ENCODE assay signal across 8 cellular contexts in the genomic region with DNA sequence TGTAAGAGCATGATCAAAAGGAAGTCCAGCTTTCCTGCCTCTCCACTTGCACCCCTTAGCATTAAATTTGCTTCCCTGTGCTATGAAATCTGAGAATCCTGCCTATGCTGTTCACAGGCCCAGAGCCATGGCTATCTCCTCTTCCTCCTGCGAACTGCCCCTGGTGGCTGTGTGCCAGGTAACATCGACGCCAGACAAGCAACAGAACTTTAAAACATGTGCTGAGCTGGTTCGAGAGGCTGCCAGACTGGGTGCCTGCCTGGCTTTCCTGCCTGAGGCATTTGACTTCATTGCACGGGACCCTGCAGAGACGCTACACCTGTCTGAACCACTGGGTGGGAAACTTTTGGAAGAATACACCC. TPM values are rescaled to one million over a fixed set of nuclear protein-coding genes. Genes with fewer than 3 reads are reported as not detected.
DNase-seq lines count a peak whose midpoint lies in the region; ATAC-seq and TF ChIP-seq lines count a peak whose summit lies in the region.

No MANE protein-coding gene starts in this region.

- TF ChIP-seq CTCF in Panc1 (IDR thresholded peaks at IDR 0.05) = no peak

- no TSS peak for BruUV-seq in Panc1 (replicated peaks; lab: Mats Ljungman, UMichigan)

- ATAC-seq in Panc1 (no peak), naive B cell (ENCODE audit: low read depth in 2 of 2) (no peak)

- H3K27ac ChIP-seq in Panc1 (ENCODE audit: low read length) = peak overlapping the region; percentile 98
- H3K27ac ChIP-seq in effector memory CD4-positive, alpha-beta T cell (ENCODE audit: insufficient read depth, low read length, poor library complexity, severe bottlenecking) = peak overlapping the region; percentile 91

- POLR2A ChIA-PET in Panc1 (lab: Charles Lee) = no interaction called here

- peak overlapping the region; percentile 77 to 98 (median 96) for H3K27ac Mint-ChIP-seq in naive B cell

- intact Hi-C loops in Panc1 (cut with micrococcal nuclease; ENCODE audit: unreplicated experiment) = no loop called here

- in situ Hi-C loops in Panc1 (cut with HindIII; ENCODE audit: low pct_unique_long_range_greater_than_20kb, low sequenced_read_pairs) = no loop called here

- CTCF ChIA-PET in Panc1 (lab: Charles Lee) = interaction anchor here (0.6 kb wide), 1 partner anchor 17 kb away, joined by 3 read pairs; no protein-coding TSS in a partner anchor

- no peaks in the 10 kb centered on the region for H3K27me3 Mint-ChIP-seq in naive B cell

- H3K4me1 ChIP-seq in Panc1 (ENCODE audit: control insufficient read depth, insufficient read depth, low read length) = peaks cover 36% of the 10 kb centered on the region
- peaks cover 29% of the 10 kb centered on the region for H3K4me1 ChIP-seq in effector memory CD4-positive, alpha-beta T cell (ENCODE audit: control insufficient read depth, insufficient read depth, low read length, poor library complexity, severe bottlenecking)

- DNase-seq in Daoy (ENCODE audit: low read depth) = peak; percentile 25
- DNase-seq in Panc1 (ENCODE audit: low read depth, low spot score) = no peak
- no peak for DNase-seq in effector memory CD4-positive, alpha-beta T cell
- no peak for DNase-seq in naive B cell
- no peak for DNase-seq in NCI-H748 (lab: John Stamatoyannopoulos, UW; ENCODE audit: unreplicated experiment)
- DNase-seq in DMS79 treated with DMSO at 0.1 percent for 48 hours (lab: John Stamatoyannopoulos, UW) = no peak
- no peak for DNase-seq in GF-D8 (lab: John Stamatoyannopoulos, UW)
- DNase-seq in midbrain (lab: John Stamatoyannopoulos, UW) = no peak

- H3K36me3 Mint-ChIP-seq in naive B cell = peaks cover 0 to 17% of the 10 kb centered on the region in 2 donors

- H3K9me3 ChIP-seq in Panc1 (ENCODE audit: control insufficient read depth, insufficient read depth, low read depth, low read length) = no peaks in the 10 kb centered on the region
- no peaks in the 10 kb centered on the region for H3K9me3 ChIP-seq in effector memory CD4-positive, alpha-beta T cell (ENCODE audit: control insufficient read depth, low read length)

- H3K36me3 ChIP-seq in Panc1 (ENCODE audit: control insufficient read depth, insufficient read depth, low read length) = peaks cover 19% of the 10 kb centered on the region
- H3K36me3 ChIP-seq in effector memory CD4-positive, alpha-beta T cell (ENCODE audit: control insufficient read depth, insufficient read depth, low read length) = peaks cover 36% of the 10 kb centered on the region

- H3K27me3 ChIP-seq in Panc1 (ENCODE audit: control insufficient read depth, insufficient read depth, low read length) = no peaks in the 10 kb centered on the region
- H3K27me3 ChIP-seq in effector memory CD4-positive, alpha-beta T cell (replicated peaks; ENCODE audit: control insufficient read depth, insufficient read depth, low read length, poor library complexity, severe bottlenecking) = no peaks in the 10 kb centered on the region

- no peaks in the 10 kb centered on the region for H3K9me3 Mint-ChIP-seq in naive B cell

- H3K4me3 Mint-ChIP-seq in naive B cell = peak overlapping the region; percentile 93 to 99 (median 97)

- H3K4me3 ChIP-seq in Panc1 (ENCODE audit: low read depth in 2 of 2, low read length in 2 of 2) = peak overlapping the region; percentile 100
- H3K4me3 ChIP-seq in effector memory CD4-positive, alpha-beta T cell (ENCODE audit: insufficient read depth, low read depth, low read length, poor library complexity, severe bottlenecking) = peak overlapping the region; percentile 78

- peaks cover 50 to 79% (median 77%) of the 10 kb centered on the region in 3 donors for H3K4me1 Mint-ChIP-seq in naive B cell

RNA-seq across cellular contexts. Expression of a gene that starts 1.1 kb away (rescaled TPM):
- total RNA-seq in Daoy (2014; rRNA removed; shearing (Covaris generic)) = 16.3 and 17.4 TPM in 2 replicates
- total RNA-seq in Panc1 (2021; ENCODE audit: unreplicated experiment) = 31.3 TPM
- 26.8 TPM for polyA plus RNA-seq in Panc1 (2012; ENCODE audit: insufficient read length)
- polyA plus RNA-seq in naive B cell (ENCODE audit: low read depth in 6 of 6) = 10 to 100 TPM; 21.3 to 30.1 (median 25.6) TPM

RNA-seq across cellular contexts. Expression of a gene that starts 1.2 kb away (rescaled TPM):
- total RNA-seq in Daoy (2014; rRNA removed; shearing (Covaris generic)) = 97.9 and 213 TPM in 2 replicates
- total RNA-seq in Panc1 (2021; ENCODE audit: unreplicated experiment) = 98.6 TPM
- 161 TPM for polyA plus RNA-seq in Panc1 (2012; ENCODE audit: insufficient read length)
- polyA plus RNA-seq in naive B cell (ENCODE audit: low read depth in 6 of 6) = 10 to 100 TPM; 64.0 to 93.7 (median 88.7) TPM

RNA-seq across cellular contexts. Expression of a gene that starts 13.5 kb away (rescaled TPM):
- total RNA-seq in Daoy (2014; rRNA removed; shearing (Covaris generic)) = 22.0 and 24.2 TPM in 2 replicates
- 42.5 TPM for total RNA-seq in Panc1 (2021; ENCODE audit: unreplicated experiment)
- 52.6 TPM for polyA plus RNA-seq in Panc1 (2012; ENCODE audit: insufficient read length)
- polyA plus RNA-seq in naive B cell (ENCODE audit: low read depth in 6 of 6) = 10 to 100 TPM; 36.4 to 55.3 (median 39.2) TPM

RNA-seq across cellular contexts. Expression of a gene that starts 20.8 kb away (rescaled TPM):
- not detected in 2 replicates for total RNA-seq in Daoy (2014; rRNA removed; shearing (Covaris generic))
- 7.6 TPM for total RNA-seq in Panc1 (2021; ENCODE audit: unreplicated experiment)
- 7.8 TPM for polyA plus RNA-seq in Panc1 (2012; ENCODE audit: insufficient read length)
- 1 to 10 TPM in 5 of 6 donors, not detected in 1; 1.3 to 4.4 (median 2.3) TPM for polyA plus RNA-seq in naive B cell (ENCODE audit: low read depth in 6 of 6)

RNA-seq across cellular contexts. Expression of a gene that starts 29.6 kb away (rescaled TPM):
- 0.29 TPM in 1 of 2 replicates, not detected in the other for total RNA-seq in Daoy (2014; rRNA removed; shearing (Covaris generic))
- total RNA-seq in Panc1 (2021; ENCODE audit: unreplicated experiment) = not detected
- polyA plus RNA-seq in Panc1 (2012; ENCODE audit: insufficient read length) = not detected
- not detected for polyA plus RNA-seq in naive B cell (ENCODE audit: low read depth in 6 of 6)
